In the genomic region with DNA sequence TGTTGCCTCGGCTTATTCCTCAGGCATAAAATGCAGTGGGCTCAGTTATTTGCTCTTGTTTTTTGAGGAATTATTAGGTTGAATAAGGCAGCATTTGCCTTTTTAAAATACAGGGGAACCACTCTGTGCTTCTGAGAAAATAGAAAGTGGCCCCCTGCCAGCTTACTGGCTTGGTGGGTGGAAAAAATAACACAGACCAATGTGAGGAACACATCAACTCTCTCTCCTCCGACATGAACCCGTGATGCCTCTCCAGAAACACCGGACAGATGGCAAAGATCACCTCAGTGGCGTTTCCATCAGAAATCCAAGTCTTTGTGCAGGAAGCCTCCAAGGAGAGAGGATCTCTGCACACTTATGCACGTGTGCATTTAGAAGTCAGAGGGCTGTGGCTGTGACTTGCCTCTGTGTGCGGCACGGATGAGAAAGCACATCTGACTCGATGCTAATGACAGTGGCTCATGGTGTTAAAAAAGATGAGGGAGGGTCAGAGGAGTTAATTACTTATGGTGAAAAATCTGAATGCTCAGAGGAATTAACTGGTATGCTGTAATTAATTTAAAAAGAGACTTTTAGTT, we compare ENCODE assay signal across 10 cellular contexts.
DNase-seq lines count a peak whose midpoint lies in the region; ATAC-seq and TF ChIP-seq lines count a peak whose summit lies in the region.
"Had no signal": no experiment of that assay in that cellular context is flagged by ENCODE, and none has a peak within 500 bp of the region (broad histone marks: within the 10 kb centered on the region; RNA-seq: fewer than 3 reads in every experiment).

No MANE protein-coding gene starts in this region.

- peak in 3 of 4 donors; percentile 74 to 85 (median 80) for ATAC-seq in heart left ventricle
- ATAC-seq in GM19324 (IDR thresholded peaks at IDR 0.05; ENCODE audit: low FRiP score, unreplicated experiment) = no peak
- no peak for ATAC-seq in HG03457 (IDR thresholded peaks at IDR 0.05; ENCODE audit: unreplicated experiment)
- ATAC-seq: PC-3 had no signal

- intact Hi-C loops in heart left ventricle (cut with DNase I) (no loop called here), cardiac septum (cut with DNase I) (no loop called here)

- H3K27me3 ChIP-seq in heart left ventricle (no peaks in the 10 kb centered on the region), neuron (ENCODE audit: insufficient read depth, low read length) (no peaks in the 10 kb centered on the region)

- TF ChIP-seq CTCF in heart left ventricle (IDR thresholded peaks at IDR 0.05) = no peak

- peak overlapping the region; percentile 50 for H2AFZ ChIP-seq in neuron (ENCODE audit: low read depth, low read length)

- no peaks in the 10 kb centered on the region for H3K36me3 ChIP-seq in heart left ventricle
- no peaks in the 10 kb centered on the region for H3K36me3 ChIP-seq in neuron (ENCODE audit: insufficient read depth, low read length)

- WGBS in heart left ventricle, 4 donors = 24 to 35% (median 30%) methylated on average over 9 of the region's 9 CpGs

- H3K9me3 ChIP-seq in heart left ventricle (no peaks in the 10 kb centered on the region), neuron (ENCODE audit: low read length) (no peaks in the 10 kb centered on the region)

- TF ChIP-seq POLR2A in heart left ventricle (IDR thresholded peaks at IDR 0.05) = no peak

- H3K4me3 ChIP-seq in heart left ventricle = peak overlapping the region in 8 of 12 donors; percentile 16 to 32 (median 24)
- no peak overlapping the region for H3K4me3 ChIP-seq in neuron (ENCODE audit: low read length)

- peak in 4 of 5 donors; percentile 40 to 69 (median 50) for DNase-seq in heart left ventricle
- no peak for DNase-seq in cardiac septum (ENCODE audit: low spot score)
- DNase-seq in cerebellum (ENCODE audit: low spot score) = peak; percentile 4
- no peak for DNase-seq in SIG-M5 (lab: John Stamatoyannopoulos, UW)
- no peak for DNase-seq in NOMO-1 treated with DMSO at 0.1 percent for 48 hours (lab: John Stamatoyannopoulos, UW; ENCODE audit: unreplicated experiment)
- DNase-seq: MV-4-11, PC-3 had no signal

- H3K4me1 ChIP-seq in heart left ventricle (peaks cover 0 to 13% (median 5%) of the 10 kb centered on the region in 12 donors), neuron (ENCODE audit: insufficient read depth, low read length) (peaks cover 4% of the 10 kb centered on the region)

- peak overlapping the region in 1 of 12 donors; percentile 20 for H3K27ac ChIP-seq in heart left ventricle

Comparison
In these comparisons a context has a peak if more than half of its experiments do, and no peak if none do; other contexts are left out.
1. DNase-seq: peak in heart left ventricle (4 of 5) and cerebellum (single experiment); none in cardiac septum (single experiment), SIG-M5 (single experiment) and NOMO-1 treated with DMSO at 0.1 percent for 48 hours (single experiment).
2. ATAC-seq: peak in heart left ventricle (3 of 4); none in GM19324 (single experiment) and HG03457 (single experiment).